12 cellular contexts compared by ENCODE assay signal in genomic region chr1:207815466-207815865, GRCh38.
A peak's percentile ranks its signal among the peaks of the same experiment; 100 is the strongest.
DNase-seq lines count a peak whose midpoint lies in the region; ATAC-seq lines count a peak whose summit lies in the region.
"Had no signal": no experiment of that assay in that cellular context is flagged by ENCODE, and none has a peak within 500 bp of the region (broad histone marks: within the 10 kb centered on the region; RNA-seq: fewer than 3 reads in every experiment).

No MANE protein-coding gene starts in this region.

- ATAC-seq in activated CD8-positive, alpha-beta T cell treated with anti-CD3 and anti-CD28 coated beads, Interleukin-2, amount 10 ng/mL, durations not matched to agents 7 days and 5 days, result no peak
- peak in 1 of 2 donors; percentile 2 for ATAC-seq in right cardiac atrium

- peaks cover 86% of the 10 kb centered on the region for H3K36me3 Mint-ChIP-seq in activated T-cell treated with anti-CD3 and anti-CD28 coated beads, Interleukin-2, amount 50 U/mL, for 24 hours (ENCODE audit: low read depth)
- H3K36me3 Mint-ChIP-seq in activated CD8-positive, alpha-beta T cell treated with anti-CD3 and anti-CD28 coated beads, Interleukin-2, amount 10 ng/mL, durations not matched to agents 7 days and 5 days (ENCODE audit: low read depth), result peaks cover 44% of the 10 kb centered on the region

- H3K9me3 ChIP-seq in right cardiac atrium (ENCODE audit: control insufficient read depth, low read length), result no peaks in the 10 kb centered on the region

- no peaks in the 10 kb centered on the region for H3K9me3 Mint-ChIP-seq in activated T-cell treated with anti-CD3 and anti-CD28 coated beads, Interleukin-2, amount 50 U/mL, for 24 hours
- no peaks in the 10 kb centered on the region for H3K9me3 Mint-ChIP-seq in activated CD8-positive, alpha-beta T cell treated with anti-CD3 and anti-CD28 coated beads, Interleukin-2, amount 10 ng/mL, durations not matched to agents 7 days and 5 days (ENCODE audit: insufficient read depth)

- POLR2A ChIA-PET in activated CD8-positive, alpha-beta T cell treated with anti-CD3 and anti-CD28 coated beads, Interleukin-2, amount 10 ng/mL, durations not matched to agents 7 days and 5 days (lab: Charles Lee), result no interaction called here

- intact Hi-C loops in right cardiac atrium (cut with DNase I), result no loop called here

- peaks cover 78% of the 10 kb centered on the region for H3K4me1 Mint-ChIP-seq in activated T-cell treated with anti-CD3 and anti-CD28 coated beads, Interleukin-2, amount 50 U/mL, for 24 hours (ENCODE audit: low read depth)
- peaks cover 38% of the 10 kb centered on the region for H3K4me1 Mint-ChIP-seq in activated CD8-positive, alpha-beta T cell treated with anti-CD3 and anti-CD28 coated beads, Interleukin-2, amount 10 ng/mL, durations not matched to agents 7 days and 5 days (ENCODE audit: low read depth)

- peaks cover 60% of the 10 kb centered on the region for H3K4me1 ChIP-seq in right cardiac atrium (ENCODE audit: control insufficient read depth, insufficient read depth, low read length)

- DNase-seq in activated T-cell treated with anti-CD3 and anti-CD28 coated beads, Interleukin-2, amount 50 U/mL, for 24 hours, result no peak
- DNase-seq in activated T-cell treated with anti-CD3 and anti-CD28 coated beads for 4 hours (no peak), right cardiac atrium (no peak), substantia nigra (lab: John Stamatoyannopoulos, UW) (no peak), RKO (ENCODE audit: low spot score) (no peak), D341Med (ENCODE audit: low spot score) (no peak)
- no peak for DNase-seq in activated CD8-positive, alpha-beta T cell treated with anti-CD3 and anti-CD28 coated beads, Interleukin-2, amount 10 ng/mL, durations not matched to agents 7 days and 5 days
- no peak for DNase-seq in activated CD4-positive, CD25-positive, alpha-beta regulatory T cell treated with anti-CD3 and anti-CD28 coated beads, Interleukin-2, amount 50 U/mL, for 72 hours
- DNase-seq: DMS79 treated with DMSO at 0.1 percent for 48 hours, NCI-H1048, NCI-H510A had no signal

- peak overlapping the region; percentile 91 for H3K27ac Mint-ChIP-seq in activated T-cell treated with anti-CD3 and anti-CD28 coated beads, Interleukin-2, amount 50 U/mL, for 24 hours
- H3K27ac Mint-ChIP-seq in activated CD8-positive, alpha-beta T cell treated with anti-CD3 and anti-CD28 coated beads, Interleukin-2, amount 10 ng/mL, durations not matched to agents 7 days and 5 days, result peak overlapping the region; percentile 13

- H3K4me3 Mint-ChIP-seq in activated T-cell treated with anti-CD3 and anti-CD28 coated beads, Interleukin-2, amount 50 U/mL, for 24 hours, result peak overlapping the region; percentile 12
- no peak overlapping the region for H3K4me3 Mint-ChIP-seq in activated CD8-positive, alpha-beta T cell treated with anti-CD3 and anti-CD28 coated beads, Interleukin-2, amount 10 ng/mL, durations not matched to agents 7 days and 5 days

- H3K27me3 ChIP-seq in right cardiac atrium (ENCODE audit: control insufficient read depth, insufficient read depth), result no peaks in the 10 kb centered on the region
- H3K27me3 ChIP-seq: cardiac muscle cell had no signal

- H3K4me3 ChIP-seq in right cardiac atrium (ENCODE audit: low read length), result peak overlapping the region; percentile 13
- H3K4me3 ChIP-seq: cardiac muscle cell had no signal

- H3K27ac ChIP-seq in right cardiac atrium (ENCODE audit: low read length) (peak overlapping the region; percentile 94), substantia nigra (ENCODE audit: low read depth, low read length, poor library complexity, severe bottlenecking) (peak overlapping the region; percentile 65)
- H3K27ac ChIP-seq: cardiac muscle cell had no signal

- CTCF ChIA-PET in activated CD8-positive, alpha-beta T cell treated with anti-CD3 and anti-CD28 coated beads, Interleukin-2, amount 10 ng/mL, durations not matched to agents 7 days and 5 days (lab: Charles Lee), result interaction anchor here (1.1 to 1.3 kb wide), 2 partner anchors 52 to 147 kb away, joined by 3 read pairs; no protein-coding TSS in a partner anchor

- H3K27me3 Mint-ChIP-seq in activated T-cell treated with anti-CD3 and anti-CD28 coated beads, Interleukin-2, amount 50 U/mL, for 24 hours, result no peaks in the 10 kb centered on the region
- H3K27me3 Mint-ChIP-seq in activated CD8-positive, alpha-beta T cell treated with anti-CD3 and anti-CD28 coated beads, Interleukin-2, amount 10 ng/mL, durations not matched to agents 7 days and 5 days (ENCODE audit: low read depth), result no peaks in the 10 kb centered on the region

- WGBS in right cardiac atrium, result 55% methylated on average over 8 of the region's 8 CpGs
